ENCODE assay signal across 16 cellular contexts in the genomic region with DNA sequence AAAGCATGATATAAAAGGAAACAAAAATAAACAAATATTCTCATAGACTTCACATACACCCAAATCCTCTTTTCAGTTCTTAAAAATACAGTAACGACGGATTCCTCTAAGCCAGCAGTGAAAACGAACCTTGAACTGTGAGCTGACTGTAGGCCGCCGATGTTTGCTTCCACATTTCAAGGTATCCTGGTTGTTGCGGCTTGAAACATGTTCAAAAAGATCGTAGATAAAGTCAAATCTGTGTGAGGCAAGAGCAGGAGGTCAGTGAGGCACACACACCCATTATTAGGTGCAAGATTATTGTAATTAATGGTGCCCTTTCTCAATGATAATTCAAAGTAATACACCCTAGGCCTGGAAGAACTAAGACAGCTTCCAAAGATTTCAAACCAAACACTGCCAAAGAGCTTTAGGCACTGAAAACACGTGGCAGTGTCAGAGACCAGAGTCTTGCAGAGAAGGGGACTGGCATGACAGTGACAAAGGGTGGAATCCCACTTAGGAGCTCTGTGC.
"Had no signal": no experiment of that assay in that cellular context is flagged by ENCODE, and none has a peak within 500 bp of the region (broad histone marks: within the 10 kb centered on the region; RNA-seq: fewer than 3 reads in every experiment).

No MANE protein-coding gene starts in this region.

- H3K4me1 ChIP-seq: sigmoid colon had no signal

- H3K9me3 Mint-ChIP-seq: activated CD4-positive, alpha-beta memory T cell treated with anti-CD3 and anti-CD28 coated beads for 36 hours; activated naive CD4-positive, alpha-beta T cell treated with anti-CD3 and anti-CD28 coated beads, Interleukin-2, amount 50 U/mL, for 24 hours; nephron; T-cell had no signal

- H3K27me3 Mint-ChIP-seq: activated CD4-positive, alpha-beta memory T cell treated with anti-CD3 and anti-CD28 coated beads for 36 hours; activated CD4-positive, alpha-beta T cell treated with anti-CD3 and anti-CD28 coated beads for 36 hours; activated naive CD4-positive, alpha-beta T cell treated with anti-CD3 and anti-CD28 coated beads, Interleukin-2, amount 50 U/mL, for 24 hours; T-cell had no signal

- H3K9me3 ChIP-seq: sigmoid colon, thoracic aorta had no signal

- H3K4me3 Mint-ChIP-seq: activated CD4-positive, alpha-beta memory T cell treated with anti-CD3 and anti-CD28 coated beads for 36 hours; activated CD4-positive, alpha-beta T cell treated with anti-CD3 and anti-CD28 coated beads for 36 hours; activated CD8-positive, alpha-beta memory T cell treated with anti-CD3 and anti-CD28 coated beads, Interleukin-2, amount 10 ng/mL, durations not matched to agents 7 days and 5 days; activated naive CD4-positive, alpha-beta T cell treated with anti-CD3 and anti-CD28 coated beads, Interleukin-2, amount 50 U/mL, for 24 hours; nephron; T-cell had no signal

- H3K27me3 ChIP-seq: sigmoid colon had no signal

- H3K4me1 Mint-ChIP-seq: nephron had no signal

- H3K27ac Mint-ChIP-seq: activated CD4-positive, alpha-beta memory T cell treated with anti-CD3 and anti-CD28 coated beads for 36 hours; activated CD4-positive, alpha-beta T cell treated with anti-CD3 and anti-CD28 coated beads for 36 hours; activated CD8-positive, alpha-beta memory T cell treated with anti-CD3 and anti-CD28 coated beads, Interleukin-2, amount 10 ng/mL, durations not matched to agents 7 days and 5 days; activated naive CD4-positive, alpha-beta T cell treated with anti-CD3 and anti-CD28 coated beads, Interleukin-2, amount 50 U/mL, for 24 hours; T-cell had no signal

- H3K4me3 ChIP-seq: sigmoid colon, thoracic aorta had no signal

- H3K27ac ChIP-seq: sigmoid colon, thoracic aorta had no signal

- DNase-seq: activated CD4-positive, alpha-beta memory T cell treated with anti-CD3 and anti-CD28 coated beads for 36 hours; activated CD4-positive, alpha-beta T cell treated with anti-CD3 and anti-CD28 coated beads for 36 hours; activated CD8-positive, alpha-beta memory T cell treated with anti-CD3 and anti-CD28 coated beads, Interleukin-2, amount 10 ng/mL, durations not matched to agents 7 days and 5 days; activated effector memory CD4-positive, alpha-beta T cell treated with Interleukin-2 at 50 U/mL for 16 hours; activated T-cell treated with anti-CD3 and anti-CD28 coated beads, Interleukin-2, amount 50 U/mL, for 1 hour; central memory CD4-positive, alpha-beta T cell; cortex of kidney; effector CD4-positive, alpha-beta T cell; foreskin fibroblast; hypothalamus; sigmoid colon; stimulated activated CD4-positive, alpha-beta T cell treated with anti-CD3 and anti-CD28 coated beads, Interleukin-1b, Interleukin-23, amount 100 ng/mL, for 48 hours; T-cell had no signal

- H3K36me3 Mint-ChIP-seq: activated CD4-positive, alpha-beta memory T cell treated with anti-CD3 and anti-CD28 coated beads for 36 hours; activated CD8-positive, alpha-beta memory T cell treated with anti-CD3 and anti-CD28 coated beads, Interleukin-2, amount 10 ng/mL, durations not matched to agents 7 days and 5 days; activated naive CD4-positive, alpha-beta T cell treated with anti-CD3 and anti-CD28 coated beads, Interleukin-2, amount 50 U/mL, for 24 hours; T-cell had no signal

- ATAC-seq: activated CD4-positive, alpha-beta T cell treated with anti-CD3 and anti-CD28 coated beads for 36 hours; activated CD8-positive, alpha-beta memory T cell treated with anti-CD3 and anti-CD28 coated beads, Interleukin-2, amount 10 ng/mL, durations not matched to agents 7 days and 5 days; T-cell had no signal

- H3K36me3 ChIP-seq: sigmoid colon, thoracic aorta had no signal
